In genomic region chr16:56559109-56559508, GRCh38 we compare ENCODE assay signal across 21 cellular contexts. TPM values are rescaled to one million over a fixed set of nuclear protein-coding genes. Genes with fewer than 3 reads are reported as not detected.
DNase-seq lines count a peak whose midpoint lies in the region; ATAC-seq, FAIRE-seq and TF ChIP-seq lines count a peak whose summit lies in the region.
"Had no signal": no experiment of that assay in that cellular context is flagged by ENCODE, and none has a peak within 500 bp of the region (broad histone marks: within the 10 kb centered on the region; RNA-seq: fewer than 3 reads in every experiment).

No MANE protein-coding gene starts in this region.

- FAIRE-seq in HepG2 (lab: Jason Lieb, UNC), result peak; percentile 47
- FAIRE-seq in bronchial epithelial cell (lab: Jason Lieb, UNC), result peak; percentile 50
- FAIRE-seq: GM12891, GM18507 had no signal

- H3K9me2 ChIP-seq in PC-9 (ENCODE audit: insufficient read depth), result no peaks in the 10 kb centered on the region

- H3K27me3 Mint-ChIP-seq in neural progenitor cell (ENCODE audit: insufficient read depth, low read depth), result no peaks in the 10 kb centered on the region

- intact Hi-C loops in HepG2 (cut with micrococcal nuclease; ENCODE audit: unreplicated experiment), result no loop called here
- intact Hi-C loops in right lobe of liver (cut with DNase I), result no loop called here
- intact Hi-C loops in left colon (cut with DNase I, micrococcal nuclease), result no loop called here
- intact Hi-C loops in PC-9 (cut with micrococcal nuclease; ENCODE audit: unreplicated experiment), result no loop called here

- no peaks in the 10 kb centered on the region for H3K36me3 ChIP-seq in HepG2 (replicated peaks in 1 of 2; ENCODE audit: control insufficient read depth in 1 of 2, insufficient read depth in 2 of 2, low read length in 2 of 2)
- no peaks in the 10 kb centered on the region for H3K36me3 ChIP-seq in right lobe of liver
- H3K36me3 ChIP-seq in bronchial epithelial cell (ENCODE audit: control insufficient read depth, insufficient read depth, low read length), result no peaks in the 10 kb centered on the region
- no peaks in the 10 kb centered on the region for H3K36me3 ChIP-seq in neural progenitor cell
- H3K36me3 ChIP-seq in PC-9 (ENCODE audit: low read depth), result no peaks in the 10 kb centered on the region
- H3K36me3 ChIP-seq: HAP-1 had no signal

- no peaks in the 10 kb centered on the region for H4K20me1 ChIP-seq in HepG2 (ENCODE audit: insufficient read depth, low read length)
- no peaks in the 10 kb centered on the region for H4K20me1 ChIP-seq in neural progenitor cell (ENCODE audit: low read depth)
- H4K20me1 ChIP-seq in PC-9 (ENCODE audit: insufficient read depth), result no peaks in the 10 kb centered on the region

- ATAC-seq in HepG2, result peak; percentile 51
- no peak for ATAC-seq in right lobe of liver
- ATAC-seq in left colon, result no peak

- H3K4me3 Mint-ChIP-seq in neural progenitor cell, result no peak overlapping the region
- H3K4me3 Mint-ChIP-seq: CD4-positive, alpha-beta memory T cell had no signal

- no peak for TF ChIP-seq RAD21 in HepG2 (CRISPR knock-in tag; IDR thresholded peaks at IDR 0.05)

- H3K36me3 Mint-ChIP-seq in neural progenitor cell, result no peaks in the 10 kb centered on the region
- H3K36me3 Mint-ChIP-seq: CD4-positive, alpha-beta memory T cell had no signal

- H3K4me3 ChIP-seq in HepG2 (replicated peaks in 1 of 3; ENCODE audit: insufficient read depth in 1 of 3, low read depth in 2 of 3, low read length in 3 of 3), result no peak overlapping the region
- H3K4me3 ChIP-seq in right lobe of liver, result no peak overlapping the region
- no peak overlapping the region for H3K4me3 ChIP-seq in bronchial epithelial cell (ENCODE audit: low read depth, low read length)
- H3K4me3 ChIP-seq in neural progenitor cell, result no peak overlapping the region
- H3K4me3 ChIP-seq in PC-9, result no peak overlapping the region
- H3K4me3 ChIP-seq: HAP-1 had no signal

- POLR2A ChIA-PET in HepG2 (lab: Yijun Ruan, JAX), result no interaction called here
- POLR2A ChIA-PET in PC-9 (lab: Charles Lee; ENCODE audit: unreplicated experiment), result no interaction called here

- no peaks in the 10 kb centered on the region for H3K9me3 ChIP-seq in HepG2 (ENCODE audit: low read length)
- H3K9me3 ChIP-seq in right lobe of liver, result no peaks in the 10 kb centered on the region
- H3K9me3 ChIP-seq in neural progenitor cell (ENCODE audit: low read depth), result no peaks in the 10 kb centered on the region
- no peaks in the 10 kb centered on the region for H3K9me3 ChIP-seq in PC-9 (ENCODE audit: insufficient read depth, low read depth)
- H3K9me3 ChIP-seq: HAP-1 had no signal

- no peak for TF ChIP-seq CTCF in HepG2 (CRISPR knock-in tag; IDR thresholded peaks at IDR 0.05)
- no peak for TF ChIP-seq CTCF in right lobe of liver (IDR thresholded peaks at IDR 0.05)
- no peak for TF ChIP-seq CTCF in bronchial epithelial cell (IDR thresholded peaks at IDR 0.05; ENCODE audit: insufficient read depth, low read length, severe bottlenecking)
- TF ChIP-seq CTCF in neural progenitor cell (IDR thresholded peaks at IDR 0.05), result no peak
- TF ChIP-seq CTCF in PC-9 (conservative IDR thresholded peaks at IDR 0.05), result no peak

- H3F3A ChIP-seq in neural progenitor cell (ENCODE audit: low read depth) (no peaks in the 10 kb centered on the region), PC-9 (ENCODE audit: insufficient read depth, low read depth) (no peaks in the 10 kb centered on the region)

- H3K4me1 ChIP-seq in HepG2 (ENCODE audit: insufficient read depth, low read length) (peaks cover 40% of the 10 kb centered on the region), right lobe of liver (no peaks in the 10 kb centered on the region), neural progenitor cell (no peaks in the 10 kb centered on the region), PC-9 (replicated peaks; ENCODE audit: insufficient read depth) (no peaks in the 10 kb centered on the region)
- H3K4me1 ChIP-seq: HAP-1 had no signal

- peak overlapping the region; percentile 21 for H3K27ac Mint-ChIP-seq in neural progenitor cell
- H3K27ac Mint-ChIP-seq: CD4-positive, alpha-beta memory T cell had no signal

- BruUV-seq in HepG2 (replicated peaks; lab: Mats Ljungman, UMichigan), result no TSS peak
- BruUV-seq in PC-9 (replicated peaks; lab: Mats Ljungman, UMichigan), result no TSS peak

- H3K9me3 Mint-ChIP-seq in neural progenitor cell, result no peaks in the 10 kb centered on the region

- TF ChIP-seq EP300 in HepG2 (IDR thresholded peaks at IDR 0.05; ENCODE audit: low read depth in 2 of 2, low read length in 2 of 2), result no peak
- TF ChIP-seq EP300 in HepG2 (CRISPR knock-in tag; IDR thresholded peaks at IDR 0.05; ENCODE audit: borderline replicate concordance), result no peak

- WGBS in HepG2 (ENCODE audit: low lambda C conversion rate), result 28% methylated on average over 4 of the region's 4 CpGs
- WGBS in right lobe of liver (ENCODE audit: insufficient coverage, low coverage, low lambda C conversion rate, missing lambda C conversion rate), result 85% methylated on average over 4 of the region's 4 CpGs

- DNase-seq in HepG2 (ENCODE audit: low spot score) (no peak), right lobe of liver (no peak), bronchial epithelial cell (ENCODE audit: low read depth) (no peak), neural progenitor cell (ENCODE audit: low spot score) (no peak), left colon (no peak), HUDEP-2 (lab: John Stamatoyannopoulos, UW; ENCODE audit: unreplicated experiment in 76 of 76) (no peak), PC-9 (no peak)
- DNase-seq in activated CD4-positive, alpha-beta T cell treated with anti-CD3 and anti-CD28 coated beads, Interleukin-2, amount 50 U/mL, for 1 hour, result no peak
- DNase-seq: Calu3; CD4-positive, alpha-beta memory T cell; DMS53; GF-D8; GOT3 had no signal

- H2AFZ ChIP-seq in HepG2 (ENCODE audit: low read length) (peak overlapping the region; percentile 4), neural progenitor cell (replicated peaks) (no peak overlapping the region), PC-9 (no peak overlapping the region)

- CTCF ChIA-PET in HepG2 (lab: Yijun Ruan, JAX; ENCODE audit: low intra/inter-chr PET ratio, low total read pairs), result no interaction called here
- CTCF ChIA-PET in PC-9 (lab: Charles Lee), result no interaction called here

- H3K9ac ChIP-seq in HepG2 (ENCODE audit: insufficient read depth, low read depth, low read length) (no peak overlapping the region), neural progenitor cell (no peak overlapping the region)

- H3K79me2 ChIP-seq in HepG2 (ENCODE audit: insufficient read depth, low read length) (no peaks in the 10 kb centered on the region), neural progenitor cell (ENCODE audit: low read depth) (no peaks in the 10 kb centered on the region), PC-9 (ENCODE audit: low read depth) (no peaks in the 10 kb centered on the region)

- in situ Hi-C loops in HepG2 (cut with HindIII; ENCODE audit: extremely low pct_ligation_motif_present, low pct_unique_long_range_greater_than_20kb), result no loop called here

- TF ChIP-seq POLR2A in HepG2 (IDR thresholded peaks at IDR 0.05; ENCODE audit: insufficient read depth in 1 of 2, low read depth in 2 of 2, low read length in 2 of 2), result no peak
- TF ChIP-seq POLR2A in right lobe of liver (IDR thresholded peaks at IDR 0.05), result no peak

- H3K4me2 ChIP-seq in HepG2 (ENCODE audit: low read depth, low read length), result no peak overlapping the region
- H3K4me2 ChIP-seq in neural progenitor cell, result no peak overlapping the region
- H3K4me2 ChIP-seq in PC-9, result no peak overlapping the region

- H3K27me3 ChIP-seq in HepG2 (ENCODE audit: control insufficient read depth in 1 of 2, insufficient read depth in 2 of 2, low read length in 2 of 2) (peaks cover 3 to 33% of the 10 kb centered on the region in 2 experiments; a peak in 4 of 5 replicates), right lobe of liver (no peaks in the 10 kb centered on the region), bronchial epithelial cell (ENCODE audit: control insufficient read depth, insufficient read depth, low read length) (peaks cover 3% of the 10 kb centered on the region), neural progenitor cell (no peaks in the 10 kb centered on the region), PC-9 (ENCODE audit: insufficient read depth, low read depth) (peaks cover 18% of the 10 kb centered on the region; the same call in 1 of the 2 replicates)

- H3K27ac ChIP-seq in HepG2 (ENCODE audit: extremely low read length, insufficient read depth, low read length) (no peak overlapping the region), right lobe of liver (no peak overlapping the region), neural progenitor cell (no peak overlapping the region), PC-9 (no peak overlapping the region)
- H3K27ac ChIP-seq: 22Rv1 had no signal

- no peaks in the 10 kb centered on the region for H3K4me1 Mint-ChIP-seq in neural progenitor cell
- H3K4me1 Mint-ChIP-seq: CD4-positive, alpha-beta memory T cell had no signal

RNA-seq across cellular contexts. Expression of gene MT4, which starts 5.8 kb away (rescaled TPM):
- total RNA-seq in HepG2 (2016; rRNA removed; fragmentation: Illumina TruSeq; extraction: Trizol) (not detected in 2 replicates), right lobe of liver (not detected), bronchial epithelial cell (not detected in 2 replicates), neural progenitor cell (ENCODE audit: low replicate concordance) (not detected in 2 replicates), left colon (not detected), PC-9 (2021) (not detected in 2 replicates)
- total RNA-seq in HepG2 (2016; cell fraction: cytosol; rRNA removed; fragmentation: Illumina TruSeq; extraction: Trizol; ENCODE audit: low read depth), result not detected in 2 replicates
- not detected in 2 replicates for total RNA-seq in HepG2 (2016; cell fraction: insoluble cytoplasmic fraction; rRNA removed; fragmentation: Illumina TruSeq; extraction: Trizol)
- total RNA-seq in HepG2 (2016; cell fraction: membrane; rRNA removed; fragmentation: Illumina TruSeq; extraction: Trizol), result not detected in 2 replicates
- total RNA-seq in HepG2 (2016; cell fraction: nucleus; rRNA removed; fragmentation: Illumina TruSeq; extraction: Trizol), result not detected in 2 replicates
- polyA plus RNA-seq in HepG2 (2011; rRNA removed), result not detected in 2 replicates
- not detected in 2 replicates for polyA plus RNA-seq in HepG2 (2011; cell fraction: cytosol; rRNA removed)
- not detected in 2 replicates for polyA plus RNA-seq in HepG2 (2011; cell fraction: nucleus; rRNA removed)
- polyA plus RNA-seq in HepG2 (2012), result not detected in 2 replicates
- polyA plus RNA-seq in HepG2 (2016; cell fraction: cytosol; fragmentation: Illumina TruSeq; extraction: Trizol; ENCODE audit: low read depth), result not detected in 2 replicates
- not detected in 2 replicates for polyA plus RNA-seq in HepG2 (2016; cell fraction: insoluble cytoplasmic fraction; fragmentation: Illumina TruSeq; extraction: Trizol; ENCODE audit: low read depth)
- polyA plus RNA-seq in HepG2 (2016; cell fraction: membrane; fragmentation: Illumina TruSeq; extraction: Trizol; ENCODE audit: low read depth), result not detected in 2 replicates
- not detected in 2 replicates for polyA plus RNA-seq in HepG2 (2016; cell fraction: nucleus; fragmentation: Illumina TruSeq; extraction: Trizol; ENCODE audit: insufficient read depth, low read depth)
- not detected in 2 replicates for polyA minus RNA-seq in HepG2 (2011; rRNA and poly(A)+ RNA removed; ENCODE audit: low replicate concordance)
- polyA minus RNA-seq in HepG2 (2011; cell fraction: cytosol; rRNA and poly(A)+ RNA removed), result not detected in 2 replicates
- not detected in 2 replicates for polyA minus RNA-seq in HepG2 (2011; cell fraction: nucleus; rRNA and poly(A)+ RNA removed)
- total RNA-seq: A673; Calu3; CD4-positive, alpha-beta memory T cell; Daoy; G401 had no signal
- polyA plus RNA-seq: BJ; CD4-positive, alpha-beta memory T cell had no signal

RNA-seq across cellular contexts. Expression of gene MT3, which starts 30.2 kb away (rescaled TPM):
- total RNA-seq in HepG2 (2016; rRNA removed; fragmentation: Illumina TruSeq; extraction: Trizol) (not detected in 2 replicates), right lobe of liver (under 1 TPM in 1 of 6 experiments, not detected in 5; 0.62 TPM), bronchial epithelial cell (not detected in 2 replicates), neural progenitor cell (ENCODE audit: low replicate concordance) (not detected in 2 replicates), left colon (1 to 10 TPM; 1.5 to 1.8 TPM), PC-9 (2021) (not detected in 2 replicates)
- not detected in 2 replicates for total RNA-seq in HepG2 (2016; cell fraction: cytosol; rRNA removed; fragmentation: Illumina TruSeq; extraction: Trizol; ENCODE audit: low read depth)
- total RNA-seq in HepG2 (2016; cell fraction: insoluble cytoplasmic fraction; rRNA removed; fragmentation: Illumina TruSeq; extraction: Trizol), result not detected in 2 replicates
- not detected in 2 replicates for total RNA-seq in HepG2 (2016; cell fraction: membrane; rRNA removed; fragmentation: Illumina TruSeq; extraction: Trizol)
- not detected in 2 replicates for total RNA-seq in HepG2 (2016; cell fraction: nucleus; rRNA removed; fragmentation: Illumina TruSeq; extraction: Trizol)
- polyA plus RNA-seq in HepG2 (2011; rRNA removed), result not detected in 2 replicates
- polyA plus RNA-seq in HepG2 (2011; cell fraction: cytosol; rRNA removed), result not detected in 2 replicates
- polyA plus RNA-seq in HepG2 (2011; cell fraction: nucleus; rRNA removed), result not detected in 2 replicates
- not detected in 2 replicates for polyA plus RNA-seq in HepG2 (2012)
- not detected in 2 replicates for polyA plus RNA-seq in HepG2 (2016; cell fraction: cytosol; fragmentation: Illumina TruSeq; extraction: Trizol; ENCODE audit: low read depth)
- polyA plus RNA-seq in HepG2 (2016; cell fraction: insoluble cytoplasmic fraction; fragmentation: Illumina TruSeq; extraction: Trizol; ENCODE audit: low read depth), result not detected in 2 replicates
- polyA plus RNA-seq in HepG2 (2016; cell fraction: membrane; fragmentation: Illumina TruSeq; extraction: Trizol; ENCODE audit: low read depth), result not detected in 2 replicates
- not detected in 2 replicates for polyA plus RNA-seq in HepG2 (2016; cell fraction: nucleus; fragmentation: Illumina TruSeq; extraction: Trizol; ENCODE audit: insufficient read depth, low read depth)
- polyA minus RNA-seq in HepG2 (2011; rRNA and poly(A)+ RNA removed; ENCODE audit: low replicate concordance), result not detected in 2 replicates
- not detected in 2 replicates for polyA minus RNA-seq in HepG2 (2011; cell fraction: cytosol; rRNA and poly(A)+ RNA removed)
- not detected in 2 replicates for polyA minus RNA-seq in HepG2 (2011; cell fraction: nucleus; rRNA and poly(A)+ RNA removed)
- total RNA-seq: A673; Calu3; CD4-positive, alpha-beta memory T cell; Daoy; G401 had no signal
- polyA plus RNA-seq: BJ had no signal

RNA-seq across cellular contexts. Expression of gene BBS2, which starts 39.3 kb away (rescaled TPM):
- 59.7 and 63.5 TPM in 2 replicates for total RNA-seq in HepG2 (2016; rRNA removed; fragmentation: Illumina TruSeq; extraction: Trizol)
- total RNA-seq in HepG2 (2016; cell fraction: cytosol; rRNA removed; fragmentation: Illumina TruSeq; extraction: Trizol; ENCODE audit: low read depth), result 11.6 and 13.5 TPM in 2 replicates
- total RNA-seq in HepG2 (2016; cell fraction: insoluble cytoplasmic fraction; rRNA removed; fragmentation: Illumina TruSeq; extraction: Trizol), result 58.4 and 59.3 TPM in 2 replicates
- 13.6 and 15.7 TPM in 2 replicates for total RNA-seq in HepG2 (2016; cell fraction: membrane; rRNA removed; fragmentation: Illumina TruSeq; extraction: Trizol)
- 42.3 and 45.1 TPM in 2 replicates for total RNA-seq in HepG2 (2016; cell fraction: nucleus; rRNA removed; fragmentation: Illumina TruSeq; extraction: Trizol)
- polyA plus RNA-seq in HepG2 (2011; rRNA removed), result 58.2 and 68.3 TPM in 2 replicates
- polyA plus RNA-seq in HepG2 (2011; cell fraction: cytosol; rRNA removed), result 25.1 and 27.0 TPM in 2 replicates
- 95.3 and 104 TPM in 2 replicates for polyA plus RNA-seq in HepG2 (2011; cell fraction: nucleus; rRNA removed)
- 30.0 and 44.8 TPM in 2 replicates for polyA plus RNA-seq in HepG2 (2012)
- polyA plus RNA-seq in HepG2 (2016; cell fraction: cytosol; fragmentation: Illumina TruSeq; extraction: Trizol; ENCODE audit: low read depth), result 2.8 and 2.9 TPM in 2 replicates
- 44.4 and 54.3 TPM in 2 replicates for polyA plus RNA-seq in HepG2 (2016; cell fraction: insoluble cytoplasmic fraction; fragmentation: Illumina TruSeq; extraction: Trizol; ENCODE audit: low read depth)
- polyA plus RNA-seq in HepG2 (2016; cell fraction: membrane; fragmentation: Illumina TruSeq; extraction: Trizol; ENCODE audit: low read depth), result 3.6 and 5.8 TPM in 2 replicates
- polyA plus RNA-seq in HepG2 (2016; cell fraction: nucleus; fragmentation: Illumina TruSeq; extraction: Trizol; ENCODE audit: insufficient read depth, low read depth), result 51.0 and 65.6 TPM in 2 replicates
- polyA minus RNA-seq in HepG2 (2011; rRNA and poly(A)+ RNA removed; ENCODE audit: low replicate concordance), result 43.0 and 46.6 TPM in 2 replicates
- polyA minus RNA-seq in HepG2 (2011; cell fraction: cytosol; rRNA and poly(A)+ RNA removed), result 29.7 and 39.9 TPM in 2 replicates
- 56.1 and 67.9 TPM in 2 replicates for polyA minus RNA-seq in HepG2 (2011; cell fraction: nucleus; rRNA and poly(A)+ RNA removed)
- 10 to 100 TPM in 4 of 6 experiments, 1 to 10 TPM in 2; 5.6 to 18.4 (median 10.5) TPM for total RNA-seq in right lobe of liver
- total RNA-seq in bronchial epithelial cell, result 31.6 and 46.6 TPM in 2 replicates
- 47.8 and 64.5 TPM in 2 replicates for total RNA-seq in neural progenitor cell (ENCODE audit: low replicate concordance)
- total RNA-seq in left colon, result 10 to 100 TPM; 34.2 to 36.2 TPM
- 56.3 and 77.8 TPM in 2 replicates for total RNA-seq in PC-9 (2021)

RNA-seq across cellular contexts. Expression of gene MT2A, which starts 49.3 kb away (rescaled TPM):
- total RNA-seq in HepG2 (2016; rRNA removed; fragmentation: Illumina TruSeq; extraction: Trizol), result 371 and 409 TPM in 2 replicates
- 157 and 189 TPM in 2 replicates for total RNA-seq in HepG2 (2016; cell fraction: cytosol; rRNA removed; fragmentation: Illumina TruSeq; extraction: Trizol; ENCODE audit: low read depth)
- 352 and 408 TPM in 2 replicates for total RNA-seq in HepG2 (2016; cell fraction: insoluble cytoplasmic fraction; rRNA removed; fragmentation: Illumina TruSeq; extraction: Trizol)
- total RNA-seq in HepG2 (2016; cell fraction: membrane; rRNA removed; fragmentation: Illumina TruSeq; extraction: Trizol), result 229 and 245 TPM in 2 replicates
- total RNA-seq in HepG2 (2016; cell fraction: nucleus; rRNA removed; fragmentation: Illumina TruSeq; extraction: Trizol), result 163 and 193 TPM in 2 replicates
- 115 and 135 TPM in 2 replicates for polyA plus RNA-seq in HepG2 (2011; rRNA removed)
- 73.7 and 154 TPM in 2 replicates for polyA plus RNA-seq in HepG2 (2011; cell fraction: cytosol; rRNA removed)
- 59.7 and 92.9 TPM in 2 replicates for polyA plus RNA-seq in HepG2 (2011; cell fraction: nucleus; rRNA removed)
- polyA plus RNA-seq in HepG2 (2012), result 238 and 414 TPM in 2 replicates
- 372 and 462 TPM in 2 replicates for polyA plus RNA-seq in HepG2 (2016; cell fraction: cytosol; fragmentation: Illumina TruSeq; extraction: Trizol; ENCODE audit: low read depth)
- 827 and 1,007 TPM in 2 replicates for polyA plus RNA-seq in HepG2 (2016; cell fraction: insoluble cytoplasmic fraction; fragmentation: Illumina TruSeq; extraction: Trizol; ENCODE audit: low read depth)
- polyA plus RNA-seq in HepG2 (2016; cell fraction: membrane; fragmentation: Illumina TruSeq; extraction: Trizol; ENCODE audit: low read depth), result 520 and 590 TPM in 2 replicates
- polyA plus RNA-seq in HepG2 (2016; cell fraction: nucleus; fragmentation: Illumina TruSeq; extraction: Trizol; ENCODE audit: insufficient read depth, low read depth), result 496 and 540 TPM in 2 replicates
- 32.0 and 145 TPM in 2 replicates for polyA minus RNA-seq in HepG2 (2011; rRNA and poly(A)+ RNA removed; ENCODE audit: low replicate concordance)
- polyA minus RNA-seq in HepG2 (2011; cell fraction: cytosol; rRNA and poly(A)+ RNA removed), result 123 and 174 TPM in 2 replicates
- polyA minus RNA-seq in HepG2 (2011; cell fraction: nucleus; rRNA and poly(A)+ RNA removed), result 12.1 and 19.8 TPM in 2 replicates
- total RNA-seq in right lobe of liver, result 1,000 to 10,000 TPM in 5 of 6 experiments, 100 to 1,000 TPM in 1; 946 to 4,033 (median 2,228) TPM
- 10.0 and 34.0 TPM in 2 replicates for total RNA-seq in bronchial epithelial cell
- total RNA-seq in neural progenitor cell (ENCODE audit: low replicate concordance), result 1.3 TPM in 1 of 2 replicates, not detected in the other
- total RNA-seq in left colon, result 100 to 1,000 TPM in 1 of 2 donors, 10 to 100 TPM in 1; 78.4 to 287 TPM
- 203 and 353 TPM in 2 replicates for total RNA-seq in PC-9 (2021)
- total RNA-seq: G401 had no signal
